8 cellular contexts compared by ENCODE assay signal in genomic region chr7:151057989-151058765, GRCh38. TPM values are rescaled to one million over a fixed set of nuclear protein-coding genes. Genes with fewer than 3 reads are reported as not detected.
DNase-seq lines count a peak whose midpoint lies in the region; ATAC-seq and TF ChIP-seq lines count a peak whose summit lies in the region.

No MANE protein-coding gene starts in this region.

- in situ Hi-C loops in Panc1 (cut with HindIII; ENCODE audit: low pct_unique_long_range_greater_than_20kb, low sequenced_read_pairs), result no loop called here

- H3K4me1 ChIP-seq in KMS-11 (ENCODE audit: low read depth, poor library complexity, severe bottlenecking), result peaks cover 11% of the 10 kb centered on the region
- peaks cover 38% of the 10 kb centered on the region for H3K4me1 ChIP-seq in Panc1 (ENCODE audit: control insufficient read depth, insufficient read depth, low read length)
- H3K4me1 ChIP-seq in esophagus muscularis mucosa, result peaks cover 47 to 61% (median 56%) of the 10 kb centered on the region in 4 donors
- H3K4me1 ChIP-seq in muscle layer of duodenum (ENCODE audit: control insufficient read depth in 1 of 2, insufficient read depth in 2 of 2, low read length in 2 of 2), result peaks cover 23 to 49% of the 10 kb centered on the region in 2 donors

- peak overlapping the region; percentile 57 for H3K4me2 ChIP-seq in KMS-11

- H3K27me3 ChIP-seq in KMS-11 (ENCODE audit: insufficient read depth, low read depth) (no peaks in the 10 kb centered on the region), Panc1 (ENCODE audit: control insufficient read depth, insufficient read depth, low read length) (no peaks in the 10 kb centered on the region), esophagus muscularis mucosa (no peaks in the 10 kb centered on the region), muscle layer of duodenum (ENCODE audit: low read depth, low read length) (no peaks in the 10 kb centered on the region)

- H3K9me3 Mint-ChIP-seq in activated T-cell treated with anti-CD3 and anti-CD28 coated beads, Interleukin-2, amount 50 U/mL, for 72 hours, result no peaks in the 10 kb centered on the region

- intact Hi-C loops in Panc1 (cut with micrococcal nuclease; ENCODE audit: unreplicated experiment) (no loop called here), esophagus muscularis mucosa (cut with DNase I) (no loop called here)

- H3K27me3 Mint-ChIP-seq in activated T-cell treated with anti-CD3 and anti-CD28 coated beads, Interleukin-2, amount 50 U/mL, for 72 hours (ENCODE audit: low read depth), result no peaks in the 10 kb centered on the region

- BruUV-seq in Panc1 (replicated peaks; lab: Mats Ljungman, UMichigan), result no TSS peak

- no peaks in the 10 kb centered on the region for H4K20me1 ChIP-seq in KMS-11 (ENCODE audit: insufficient read depth)

- H3K4me3 ChIP-seq in KMS-11 (IDR thresholded peaks at IDR 0.05; ENCODE audit: insufficient read depth, low read depth, low read length) (no peak overlapping the region), Panc1 (ENCODE audit: low read depth in 2 of 2, low read length in 2 of 2) (peak overlapping the region; percentile 83 to 94), esophagus muscularis mucosa (peak overlapping the region; percentile 72 to 94 (median 90)), muscle layer of duodenum (ENCODE audit: low read depth in 1 of 2, low read length in 2 of 2) (peak overlapping the region; percentile 92 to 93)

- peaks cover 41% of the 10 kb centered on the region for H3K4me1 Mint-ChIP-seq in activated T-cell treated with anti-CD3 and anti-CD28 coated beads, Interleukin-2, amount 50 U/mL, for 72 hours (ENCODE audit: low read depth)

- ATAC-seq in GM21786 (IDR thresholded peaks at IDR 0.05; ENCODE audit: unreplicated experiment) (peak; percentile 90), Panc1 (peak; percentile 85)
- peak; percentile 94 to 95 for ATAC-seq in activated T-cell treated with anti-CD3 and anti-CD28 coated beads, Interleukin-2, amount 50 U/mL, for 72 hours (replicated peaks in 1 of 2)

- H2AFZ ChIP-seq in KMS-11 (ENCODE audit: low read depth), result peak overlapping the region; percentile 74

- CTCF ChIA-PET in Panc1 (lab: Charles Lee), result no interaction called here

- peaks cover 0 to 2% of the 10 kb centered on the region in 2 donors for H3K36me3 Mint-ChIP-seq in activated T-cell treated with anti-CD3 and anti-CD28 coated beads, Interleukin-2, amount 50 U/mL, for 72 hours (ENCODE audit: insufficient read depth in 2 of 2)

- H3K36me3 ChIP-seq in KMS-11 (ENCODE audit: insufficient read depth) (no peaks in the 10 kb centered on the region), Panc1 (ENCODE audit: control insufficient read depth, insufficient read depth, low read length) (peaks cover 2% of the 10 kb centered on the region; the same call in 1 of the 2 replicates), esophagus muscularis mucosa (peaks cover 0 to 13% (median 6%) of the 10 kb centered on the region in 4 donors), muscle layer of duodenum (ENCODE audit: control insufficient read depth in 1 of 2, insufficient read depth in 2 of 2, low read length in 2 of 2) (peaks cover 0 to 6% of the 10 kb centered on the region in 2 donors)

- peak overlapping the region; percentile 98 for H3K4me3 Mint-ChIP-seq in activated T-cell treated with anti-CD3 and anti-CD28 coated beads, Interleukin-2, amount 50 U/mL, for 72 hours

- peaks cover 22% of the 10 kb centered on the region; the same call in 1 of the 2 replicates for H3K79me2 ChIP-seq in KMS-11 (ENCODE audit: insufficient read depth, low read depth)

- peak overlapping the region; percentile 43; the same call in 1 of the 2 replicates for H3K9ac ChIP-seq in KMS-11

- no peak for TF ChIP-seq EP300 in esophagus muscularis mucosa (IDR thresholded peaks at IDR 0.05)

- H3K27ac ChIP-seq in KMS-11, result peak overlapping the region; percentile 47
- peak overlapping the region; percentile 99 for H3K27ac ChIP-seq in Panc1 (ENCODE audit: low read length)
- H3K27ac ChIP-seq in esophagus muscularis mucosa (replicated peaks in 1 of 4), result peak overlapping the region; percentile 92 to 95 (median 93)
- peak overlapping the region; percentile 99 for H3K27ac ChIP-seq in muscle layer of duodenum (ENCODE audit: low read length)

- peak; percentile 9 for TF ChIP-seq POLR2A in esophagus muscularis mucosa (IDR thresholded peaks at IDR 0.05; ENCODE audit: low read depth)

- 2% methylated on average over 20 of the region's 46 CpGs for WGBS in esophagus muscularis mucosa

- DNase-seq in DMS79 treated with DMSO at 0.1 percent for 48 hours (lab: John Stamatoyannopoulos, UW) (peak; percentile 98), Panc1 (ENCODE audit: low read depth, low spot score) (peak; percentile 99), esophagus muscularis mucosa (ENCODE audit: extremely low spot score) (peak; percentile 100)
- peak; percentile 96 to 97 for DNase-seq in activated T-cell treated with anti-CD3 and anti-CD28 coated beads, Interleukin-2, amount 50 U/mL, for 72 hours
- DNase-seq in stimulated activated CD8-positive, alpha-beta memory T cell treated with anti-CD3 and anti-CD28 coated beads, Interleukin-7, amount 100 ng/mL, for 24 hours (ENCODE audit: low read depth), result peak; percentile 92

- POLR2A ChIA-PET in Panc1 (lab: Charles Lee), result no interaction called here

- H3K27ac Mint-ChIP-seq in activated T-cell treated with anti-CD3 and anti-CD28 coated beads, Interleukin-2, amount 50 U/mL, for 72 hours, result peak overlapping the region; percentile 96

- TF ChIP-seq CTCF in KMS-11 (conservative IDR thresholded peaks at IDR 0.05; ENCODE audit: low read depth, low read length) (no peak), Panc1 (IDR thresholded peaks at IDR 0.05) (no peak), esophagus muscularis mucosa (IDR thresholded peaks at IDR 0.05) (no peak)

- H3K9me3 ChIP-seq in Panc1 (ENCODE audit: control insufficient read depth, insufficient read depth, low read depth, low read length) (no peaks in the 10 kb centered on the region), esophagus muscularis mucosa (no peaks in the 10 kb centered on the region), muscle layer of duodenum (ENCODE audit: control insufficient read depth in 1 of 2, low read length in 2 of 2) (no peaks in the 10 kb centered on the region)

RNA-seq across cellular contexts. Expression of gene CDK5, which starts 0.5 kb away (rescaled TPM):
- total RNA-seq in Panc1 (2021; ENCODE audit: unreplicated experiment) (25.6 TPM), esophagus muscularis mucosa (10 to 100 TPM in 2 of 4 donors, 1 to 10 TPM in 2; 5.3 to 10.4 (median 9.7) TPM)
- polyA plus RNA-seq in Panc1 (2012; ENCODE audit: insufficient read length), result 42.6 TPM
- 10 to 100 TPM in 1 of 2 donors, 1 to 10 TPM in 1; 9.4 to 11.6 TPM for total RNA-seq in activated T-cell treated with anti-CD3 and anti-CD28 coated beads, Interleukin-2, amount 50 U/mL, for 72 hours

RNA-seq across cellular contexts. Expression of gene SLC4A2, which starts 1.2 kb away (rescaled TPM):
- 580 TPM for total RNA-seq in Panc1 (2021; ENCODE audit: unreplicated experiment)
- polyA plus RNA-seq in Panc1 (2012; ENCODE audit: insufficient read length), result 737 TPM
- total RNA-seq in activated T-cell treated with anti-CD3 and anti-CD28 coated beads, Interleukin-2, amount 50 U/mL, for 72 hours, result 10 to 100 TPM; 73.7 to 75.6 TPM
- total RNA-seq in esophagus muscularis mucosa, result 100 to 1,000 TPM in 3 of 4 donors, 10 to 100 TPM in 1; 96.8 to 165 (median 122) TPM

RNA-seq across cellular contexts. Expression of gene ASIC3, which starts 9.8 kb away (rescaled TPM):
- total RNA-seq in Panc1 (2021; ENCODE audit: unreplicated experiment) (1.3 TPM), esophagus muscularis mucosa (1 to 10 TPM; 1.3 to 2.9 (median 2.1) TPM)
- 1.7 TPM for polyA plus RNA-seq in Panc1 (2012; ENCODE audit: insufficient read length)
- total RNA-seq in activated T-cell treated with anti-CD3 and anti-CD28 coated beads, Interleukin-2, amount 50 U/mL, for 72 hours, result 10 to 100 TPM; 14.4 to 15.7 TPM

RNA-seq across cellular contexts. Expression of gene FASTK, which starts 22.4 kb away (rescaled TPM):
- 95.0 TPM for total RNA-seq in Panc1 (2021; ENCODE audit: unreplicated experiment)
- polyA plus RNA-seq in Panc1 (2012; ENCODE audit: insufficient read length), result 104 TPM
- 10 to 100 TPM; 55.4 to 59.8 TPM for total RNA-seq in activated T-cell treated with anti-CD3 and anti-CD28 coated beads, Interleukin-2, amount 50 U/mL, for 72 hours
- total RNA-seq in esophagus muscularis mucosa, result 10 to 100 TPM; 45.7 to 74.9 (median 60.4) TPM

RNA-seq across cellular contexts. Expression of gene TMUB1, which starts 25.1 kb away (rescaled TPM):
- total RNA-seq in Panc1 (2021; ENCODE audit: unreplicated experiment) (112 TPM), esophagus muscularis mucosa (10 to 100 TPM; 39.0 to 66.6 (median 51.4) TPM)
- 151 TPM for polyA plus RNA-seq in Panc1 (2012; ENCODE audit: insufficient read length)
- 10 to 100 TPM; 67.3 to 68.5 TPM for total RNA-seq in activated T-cell treated with anti-CD3 and anti-CD28 coated beads, Interleukin-2, amount 50 U/mL, for 72 hours

Comparison
In these comparisons a context has a peak if more than half of its experiments do, and no peak if none do; other contexts are left out.
1. H3K27ac ChIP-seq: peak in every context shown above with its lines; median percentile 99 in Panc1; 99 in muscle layer of duodenum; 93 in esophagus muscularis mucosa; 47 in KMS-11.